18 cellular contexts compared by ENCODE assay signal in genomic region chr4:82885410-82885809, GRCh38. TPM values are rescaled to one million over a fixed set of nuclear protein-coding genes. Genes with fewer than 3 reads are reported as not detected.
DNase-seq lines count a peak whose midpoint lies in the region; ATAC-seq and TF ChIP-seq lines count a peak whose summit lies in the region.
"Had no signal": no experiment of that assay in that cellular context is flagged by ENCODE, and none has a peak within 500 bp of the region (broad histone marks: within the 10 kb centered on the region; RNA-seq: fewer than 3 reads in every experiment).

No MANE protein-coding gene starts in this region.

- H3K27ac Mint-ChIP-seq in activated naive CD4-positive, alpha-beta T cell treated with anti-CD3 and anti-CD28 coated beads, Interleukin-2, amount 50 U/mL, for 24 hours, result peak overlapping the region; percentile 44
- H3K27ac Mint-ChIP-seq in activated naive CD4-positive, alpha-beta T cell treated with anti-CD3 and anti-CD28 coated beads for 36 hours, result no peak overlapping the region
- H3K27ac Mint-ChIP-seq in stimulated activated naive B cell treated with anti-CD40 and anti-IgM and Interleukin-4, amounts not matched to agents 10 μg/mL and 1 μg/mL and 100 μg/mL, for 72 hours, result peak overlapping the region; percentile 5
- H3K27ac Mint-ChIP-seq: activated CD8-positive, alpha-beta T cell treated with anti-CD3 and anti-CD28 coated beads for 36 hours; activated naive CD8-positive, alpha-beta T cell treated with anti-CD3 and anti-CD28 coated beads, Interleukin-2, amount 10 ng/mL, durations not matched to agents 7 days and 5 days had no signal

- H3K27ac ChIP-seq in body of pancreas, result peak overlapping the region in 3 of 4 donors; percentile 35 to 99 (median 57)
- H3K27ac ChIP-seq: lower lobe of right lung, prostate gland, RWPE1 had no signal

- no peaks in the 10 kb centered on the region for H3K27me3 ChIP-seq in body of pancreas
- H3K27me3 ChIP-seq: gastrocnemius medialis had no signal

- no peaks in the 10 kb centered on the region for H3K36me3 ChIP-seq in body of pancreas (replicated peaks in 1 of 2; ENCODE audit: insufficient read depth in 1 of 2, low read depth in 2 of 2)
- H3K36me3 ChIP-seq: prostate gland had no signal

- H3K9me3 Mint-ChIP-seq in activated naive CD4-positive, alpha-beta T cell treated with anti-CD3 and anti-CD28 coated beads, Interleukin-2, amount 50 U/mL, for 24 hours, result no peaks in the 10 kb centered on the region
- no peaks in the 10 kb centered on the region for H3K9me3 Mint-ChIP-seq in activated naive CD4-positive, alpha-beta T cell treated with anti-CD3 and anti-CD28 coated beads for 36 hours
- H3K9me3 Mint-ChIP-seq in stimulated activated naive B cell treated with anti-CD40 and anti-IgM and Interleukin-4, amounts not matched to agents 10 μg/mL and 1 μg/mL and 100 μg/mL, for 72 hours, result no peaks in the 10 kb centered on the region
- H3K9me3 Mint-ChIP-seq: activated CD8-positive, alpha-beta T cell treated with anti-CD3 and anti-CD28 coated beads for 36 hours; naive B cell had no signal

- H3K4me3 Mint-ChIP-seq in activated naive CD4-positive, alpha-beta T cell treated with anti-CD3 and anti-CD28 coated beads, Interleukin-2, amount 50 U/mL, for 24 hours, result no peak overlapping the region
- H3K4me3 Mint-ChIP-seq in activated naive CD4-positive, alpha-beta T cell treated with anti-CD3 and anti-CD28 coated beads for 36 hours, result no peak overlapping the region
- H3K4me3 Mint-ChIP-seq in stimulated activated naive B cell treated with anti-CD40 and anti-IgM and Interleukin-4, amounts not matched to agents 10 μg/mL and 1 μg/mL and 100 μg/mL, for 72 hours, result no peak overlapping the region
- H3K4me3 Mint-ChIP-seq: activated CD8-positive, alpha-beta T cell treated with anti-CD3 and anti-CD28 coated beads for 36 hours; activated naive CD8-positive, alpha-beta T cell treated with anti-CD3 and anti-CD28 coated beads, Interleukin-2, amount 10 ng/mL, durations not matched to agents 7 days and 5 days; naive B cell had no signal

- peaks cover 65% of the 10 kb centered on the region for H3K4me1 Mint-ChIP-seq in activated naive CD4-positive, alpha-beta T cell treated with anti-CD3 and anti-CD28 coated beads, Interleukin-2, amount 50 U/mL, for 24 hours
- H3K4me1 Mint-ChIP-seq in activated naive CD4-positive, alpha-beta T cell treated with anti-CD3 and anti-CD28 coated beads for 36 hours (ENCODE audit: low read depth), result peaks cover 41% of the 10 kb centered on the region
- peaks cover 9 to 25% of the 10 kb centered on the region in 2 donors for H3K4me1 Mint-ChIP-seq in stimulated activated naive B cell treated with anti-CD40 and anti-IgM and Interleukin-4, amounts not matched to agents 10 μg/mL and 1 μg/mL and 100 μg/mL, for 72 hours

- no peaks in the 10 kb centered on the region for H3K27me3 Mint-ChIP-seq in activated naive CD4-positive, alpha-beta T cell treated with anti-CD3 and anti-CD28 coated beads, Interleukin-2, amount 50 U/mL, for 24 hours
- no peaks in the 10 kb centered on the region for H3K27me3 Mint-ChIP-seq in activated naive CD4-positive, alpha-beta T cell treated with anti-CD3 and anti-CD28 coated beads for 36 hours (ENCODE audit: low read depth)
- no peaks in the 10 kb centered on the region for H3K27me3 Mint-ChIP-seq in stimulated activated naive B cell treated with anti-CD40 and anti-IgM and Interleukin-4, amounts not matched to agents 10 μg/mL and 1 μg/mL and 100 μg/mL, for 72 hours
- H3K27me3 Mint-ChIP-seq: activated CD8-positive, alpha-beta T cell treated with anti-CD3 and anti-CD28 coated beads for 36 hours; activated naive CD8-positive, alpha-beta T cell treated with anti-CD3 and anti-CD28 coated beads, Interleukin-2, amount 10 ng/mL, durations not matched to agents 7 days and 5 days; naive B cell had no signal

- CTCF ChIA-PET in activated naive CD4-positive, alpha-beta T cell treated with anti-CD3 and anti-CD28 coated beads for 36 hours (lab: Charles Lee), result interaction anchor here (0.9 to 1.0 kb wide), 2 partner anchors 12 to 20 kb away, joined by 3 to 5 read pairs; no protein-coding TSS in a partner anchor

- H3K4me1 ChIP-seq in body of pancreas, result peaks cover 60% of the 10 kb centered on the region
- H3K4me1 ChIP-seq: prostate gland had no signal

- DNase-seq in activated naive CD4-positive, alpha-beta T cell treated with anti-CD3 and anti-CD28 coated beads for 36 hours, result no peak
- DNase-seq in body of pancreas (no peak), left lobe of liver (ENCODE audit: low spot score) (no peak)
- DNase-seq in stimulated activated naive B cell treated with anti-CD40 and anti-IgM and Interleukin-4, amounts not matched to agents 10 μg/mL and 1 μg/mL and 100 μg/mL, for 72 hours, result no peak
- no peak for DNase-seq in stimulated activated CD4-positive, alpha-beta T cell treated with anti-CD3 and anti-CD28 coated beads, Interleukin-1b, Interleukin-23, amount 100 ng/mL, for 48 hours
- DNase-seq: activated CD8-positive, alpha-beta T cell treated with anti-CD3 and anti-CD28 coated beads for 36 hours; activated naive CD8-positive, alpha-beta T cell treated with anti-CD3 and anti-CD28 coated beads, Interleukin-2, amount 10 ng/mL, durations not matched to agents 7 days and 5 days; activated T-cell treated with anti-CD3 and anti-CD28 coated beads, Interleukin-2, amount 50 U/mL, for 48 hours; gastrocnemius medialis; lower lobe of right lung; naive B cell; NCI-H345; stimulated activated naive CD8-positive, alpha-beta T cell treated with anti-CD3 and anti-CD28 coated beads, Interleukin-15, Interleukin-2, amounts not matched to agents 100 U/mL and 50 U/mL, for 24 hours had no signal

- intact Hi-C loops in activated naive CD4-positive, alpha-beta T cell treated with anti-CD3 and anti-CD28 coated beads for 36 hours (cut with micrococcal nuclease), result no loop called here
- intact Hi-C loops in body of pancreas (cut with DNase I), result no loop called here

- no peak for TF ChIP-seq POLR2A in body of pancreas (IDR thresholded peaks at IDR 0.05)

- ATAC-seq in body of pancreas (no peak), left lobe of liver (peak; percentile 46), GM18520 (IDR thresholded peaks at IDR 0.05; ENCODE audit: unreplicated experiment) (no peak), SK-N-SH treated with all-trans-retinoic acid at 6 μM for 48 hours (no peak)
- ATAC-seq in stimulated activated naive B cell treated with anti-CD40 and anti-IgM and Interleukin-4, amounts not matched to agents 10 μg/mL and 1 μg/mL and 100 μg/mL, for 72 hours (replicated peaks), result no peak
- ATAC-seq: activated CD8-positive, alpha-beta T cell treated with anti-CD3 and anti-CD28 coated beads for 36 hours; gastrocnemius medialis; lower lobe of right lung; stimulated activated naive CD8-positive, alpha-beta T cell treated with anti-CD3 and anti-CD28 coated beads, Interleukin-15, Interleukin-2, amounts not matched to agents 100 U/mL and 50 U/mL, for 24 hours had no signal

- H3K4me3 ChIP-seq in body of pancreas, result no peak overlapping the region
- H3K4me3 ChIP-seq: gastrocnemius medialis, lower lobe of right lung, prostate gland had no signal

- no peak for TF ChIP-seq CTCF in body of pancreas (IDR thresholded peaks at IDR 0.05)

- H3K36me3 Mint-ChIP-seq in activated naive CD4-positive, alpha-beta T cell treated with anti-CD3 and anti-CD28 coated beads, Interleukin-2, amount 50 U/mL, for 24 hours, result peaks cover 5% of the 10 kb centered on the region
- peaks cover 8% of the 10 kb centered on the region for H3K36me3 Mint-ChIP-seq in activated naive CD4-positive, alpha-beta T cell treated with anti-CD3 and anti-CD28 coated beads for 36 hours (ENCODE audit: low read depth)
- H3K36me3 Mint-ChIP-seq in stimulated activated naive B cell treated with anti-CD40 and anti-IgM and Interleukin-4, amounts not matched to agents 10 μg/mL and 1 μg/mL and 100 μg/mL, for 72 hours, result peaks cover 10 to 22% of the 10 kb centered on the region in 2 donors
- H3K36me3 Mint-ChIP-seq: naive B cell had no signal

- no peaks in the 10 kb centered on the region for H3K9me3 ChIP-seq in body of pancreas
- H3K9me3 ChIP-seq: gastrocnemius medialis, lower lobe of right lung, prostate gland had no signal

TF ChIP-seq in SK-N-SH treated with all-trans-retinoic acid at 6 μM for 48 hours, 23 proteins besides CTCF, POLR2A, EP300 and RAD21 (continues in another document):
- TF ChIP-seq ZC3H10 (CRISPR knock-in tag; IDR thresholded peaks at IDR 0.05) (no peak), OSR1 (CRISPR knock-in tag; IDR thresholded peaks at IDR 0.05) (no peak), ESRRG (CRISPR knock-in tag; IDR thresholded peaks at IDR 0.05) (no peak), ZNF565 (CRISPR knock-in tag; conservative IDR thresholded peaks at IDR 0.05; ENCODE audit: low read depth) (no peak), ISL1 (CRISPR knock-in tag; IDR thresholded peaks at IDR 0.05) (no peak), GLIS3 (CRISPR knock-in tag; IDR thresholded peaks at IDR 0.05) (no peak), PPARA (CRISPR knock-in tag; IDR thresholded peaks at IDR 0.05; ENCODE audit: borderline replicate concordance) (no peak), PATZ1 (CRISPR knock-in tag; IDR thresholded peaks at IDR 0.05; ENCODE audit: borderline replicate concordance) (no peak)

RNA-seq across cellular contexts. Expression of gene SEC31A, which starts 5.5 kb away (rescaled TPM):
- total RNA-seq in activated naive CD4-positive, alpha-beta T cell treated with anti-CD3 and anti-CD28 coated beads for 36 hours, result 10 to 100 TPM; 85.1 to 85.7 TPM
- 100 to 1,000 TPM; 215 to 245 TPM for total RNA-seq in body of pancreas
- total RNA-seq in left lobe of liver, result 108 TPM

RNA-seq across cellular contexts. Expression of gene THAP9, which starts 15.1 kb away (rescaled TPM):
- 1 to 10 TPM; 2.7 to 3.3 TPM for total RNA-seq in activated naive CD4-positive, alpha-beta T cell treated with anti-CD3 and anti-CD28 coated beads for 36 hours
- total RNA-seq in body of pancreas (1 to 10 TPM in 1 of 2 donors, under 1 TPM in 1; 0.33 to 3.9 TPM), left lobe of liver (2.6 TPM)
